8 cellular contexts compared by ENCODE assay signal in genomic region chr2:42124051-42124813, GRCh38. TPM values are rescaled to one million over a fixed set of nuclear protein-coding genes. Genes with fewer than 3 reads are reported as not detected.
DNase-seq lines count a peak whose midpoint lies in the region; ATAC-seq, FAIRE-seq and TF ChIP-seq lines count a peak whose summit lies in the region.

No MANE protein-coding gene starts in this region.

- no peak for TF ChIP-seq RAD21 in HepG2 (CRISPR knock-in tag; IDR thresholded peaks at IDR 0.05)

- DNase-seq in M059J (ENCODE audit: low read depth) (peak; percentile 58), HepG2 (ENCODE audit: low spot score) (no peak), psoas muscle (no peak), GM10248 (ENCODE audit: extremely low spot score) (no peak)
- no peak for DNase-seq in stimulated activated naive CD4-positive, alpha-beta T cell treated with Interleukin-2 at 50 U/mL for 16 hours (lab: John Stamatoyannopoulos, UW)

- TF ChIP-seq POLR2A in HepG2 (IDR thresholded peaks at IDR 0.05; ENCODE audit: insufficient read depth in 1 of 2, low read depth in 2 of 2, low read length in 2 of 2): no peak

- no peaks in the 10 kb centered on the region for H4K20me1 ChIP-seq in HepG2 (ENCODE audit: insufficient read depth, low read length)

- H3K79me2 ChIP-seq in HepG2 (ENCODE audit: insufficient read depth, low read length): peaks cover 20% of the 10 kb centered on the region

- no peak overlapping the region for H3K4me3 ChIP-seq in HepG2 (replicated peaks in 1 of 3; ENCODE audit: insufficient read depth in 1 of 3, low read depth in 2 of 3, low read length in 3 of 3)
- H3K4me3 ChIP-seq in psoas muscle: no peak overlapping the region

- BruUV-seq in HepG2 (replicated peaks; lab: Mats Ljungman, UMichigan): no TSS peak

- no peak overlapping the region for H3K9ac ChIP-seq in HepG2 (ENCODE audit: insufficient read depth, low read depth, low read length)

- TF ChIP-seq CTCF in HepG2 (CRISPR knock-in tag; IDR thresholded peaks at IDR 0.05) (no peak), psoas muscle (IDR thresholded peaks at IDR 0.05) (no peak), GM10248 (IDR thresholded peaks at IDR 0.05; ENCODE audit: control extremely low read depth, extremely low read depth, low read depth, missing control alignments) (no peak)

- H3K4me1 ChIP-seq in HepG2 (ENCODE audit: insufficient read depth, low read length) (peaks cover 74% of the 10 kb centered on the region), psoas muscle (no peaks in the 10 kb centered on the region)

- in situ Hi-C loops in HepG2 (cut with HindIII; ENCODE audit: extremely low pct_ligation_motif_present, low pct_unique_long_range_greater_than_20kb): no loop called here

- 70% methylated on average over 7 of the region's 7 CpGs for WGBS in HepG2 (ENCODE audit: low lambda C conversion rate)
- WGBS in psoas muscle, 3 donors: 86 to 90% (median 88%) methylated on average over 7 of the region's 7 CpGs

- H3K27ac ChIP-seq in HepG2 (ENCODE audit: extremely low read length, insufficient read depth, low read length) (peak overlapping the region; percentile 43), psoas muscle (no peak overlapping the region)

- POLR2A ChIA-PET in HepG2 (lab: Yijun Ruan, JAX): interaction anchor here (1.3 to 7.0 kb wide), 5 partner anchors 7 to 67 kb away, joined by 3 to 100 read pairs (median 19); no protein-coding TSS in a partner anchor
- POLR2A ChIA-PET in GM10248 (lab: Yijun Ruan, JAX): interaction anchor here (0.8 kb wide), 1 partner anchor 9 kb away, joined by 5 read pairs; no protein-coding TSS in a partner anchor

- no peak overlapping the region for H2AFZ ChIP-seq in HepG2 (ENCODE audit: low read length)

- no peaks in the 10 kb centered on the region for H3K36me3 ChIP-seq in HepG2 (replicated peaks in 1 of 2; ENCODE audit: control insufficient read depth in 1 of 2, insufficient read depth in 2 of 2, low read length in 2 of 2)
- no peaks in the 10 kb centered on the region for H3K36me3 ChIP-seq in psoas muscle (ENCODE audit: insufficient read depth in 1 of 2, low read depth in 1 of 2)

- peaks cover 9% of the 10 kb centered on the region for H3K9me3 ChIP-seq in HepG2 (ENCODE audit: low read length)
- no peaks in the 10 kb centered on the region for H3K9me3 ChIP-seq in psoas muscle

- peak overlapping the region; percentile 14; the same call in 1 of the 2 replicates for H3K4me2 ChIP-seq in HepG2 (ENCODE audit: low read depth, low read length)

- TF ChIP-seq EP300 in HepG2 (IDR thresholded peaks at IDR 0.05; ENCODE audit: low read depth in 2 of 2, low read length in 2 of 2) (peak in 1 of 2 experiments; percentile 73; a peak in 1 of 4 replicates), HepG2 (CRISPR knock-in tag; IDR thresholded peaks at IDR 0.05; ENCODE audit: borderline replicate concordance) (no peak)

- H3K27me3 ChIP-seq in HepG2 (ENCODE audit: control insufficient read depth in 1 of 2, insufficient read depth in 2 of 2, low read length in 2 of 2) (no peaks in the 10 kb centered on the region), psoas muscle (ENCODE audit: insufficient read depth in 3 of 3, low read length in 2 of 3) (peaks cover 0 to 12% (median 0%) of the 10 kb centered on the region in 3 donors)

- CTCF ChIA-PET in HepG2 (lab: Yijun Ruan, JAX; ENCODE audit: low intra/inter-chr PET ratio, low total read pairs): no interaction called here
- CTCF ChIA-PET in GM10248 (lab: Yijun Ruan, JAX): interaction anchor here (1.2 to 1.6 kb wide), 5 partner anchors 11 to 38 kb away, joined by 3 to 6 read pairs (median 4); no protein-coding TSS in a partner anchor

- no peak for FAIRE-seq in HepG2 (lab: Jason Lieb, UNC)

- intact Hi-C loops in HepG2 (cut with micrococcal nuclease; ENCODE audit: unreplicated experiment) (no loop called here), psoas muscle (cut with DNase I) (no loop called here)

- ATAC-seq in GM18511 (IDR thresholded peaks at IDR 0.05; ENCODE audit: unreplicated experiment) (peak; percentile 62), GM21723 (IDR thresholded peaks at IDR 0.05; ENCODE audit: unreplicated experiment) (peak; percentile 59), HepG2 (no peak), psoas muscle (no peak), HG03045 (IDR thresholded peaks at IDR 0.05; ENCODE audit: unreplicated experiment) (no peak)

TF ChIP-seq in HepG2, 621 proteins besides CTCF, POLR2A, EP300 and RAD21 (continues in another document):
- no peak for TF ChIP-seq DMTF1 (CRISPR knock-in tag; IDR thresholded peaks at IDR 0.05)
- TF ChIP-seq REST (IDR thresholded peaks at IDR 0.05; ENCODE audit: borderline replicate concordance in 1 of 2, low read depth in 1 of 2, low read length in 2 of 2): no peak
- peak; percentile 87 for TF ChIP-seq ELF3 (CRISPR knock-in tag; IDR thresholded peaks at IDR 0.05)
- TF ChIP-seq ZNF678 (CRISPR knock-in tag; IDR thresholded peaks at IDR 0.05): no peak
- TF ChIP-seq MEIS2 (CRISPR knock-in tag; IDR thresholded peaks at IDR 0.05): no peak
- no peak for TF ChIP-seq ZNF441 (CRISPR knock-in tag; IDR thresholded peaks at IDR 0.05; ENCODE audit: borderline replicate concordance)
- no peak for TF ChIP-seq ZNF556 (CRISPR knock-in tag; IDR thresholded peaks at IDR 0.05; ENCODE audit: borderline replicate concordance)

RNA-seq across cellular contexts. Expression of gene EML4, which starts 44.9 kb away (rescaled TPM):
- 27.5 and 36.7 TPM in 2 replicates for total RNA-seq in M059J (2014; rRNA removed; shearing (Covaris generic))
- total RNA-seq in HepG2 (2016; rRNA removed; fragmentation: Illumina TruSeq; extraction: Trizol) (243 and 362 TPM in 2 replicates), psoas muscle (1 to 10 TPM; 4.4 to 7.5 (median 6.0) TPM)
- 33.1 and 38.2 TPM in 2 replicates for total RNA-seq in HepG2 (2016; cell fraction: cytosol; rRNA removed; fragmentation: Illumina TruSeq; extraction: Trizol; ENCODE audit: low read depth)
- 236 and 353 TPM in 2 replicates for total RNA-seq in HepG2 (2016; cell fraction: insoluble cytoplasmic fraction; rRNA removed; fragmentation: Illumina TruSeq; extraction: Trizol)
- total RNA-seq in HepG2 (2016; cell fraction: membrane; rRNA removed; fragmentation: Illumina TruSeq; extraction: Trizol): 84.2 and 89.8 TPM in 2 replicates
- 261 and 283 TPM in 2 replicates for total RNA-seq in HepG2 (2016; cell fraction: nucleus; rRNA removed; fragmentation: Illumina TruSeq; extraction: Trizol)
- polyA plus RNA-seq in HepG2 (2011; rRNA removed) (355 and 476 TPM in 2 replicates), psoas muscle (1 to 10 TPM; 2.7 to 8.9 (median 3.0) TPM)
- 199 and 296 TPM in 2 replicates for polyA plus RNA-seq in HepG2 (2011; cell fraction: cytosol; rRNA removed)
- polyA plus RNA-seq in HepG2 (2011; cell fraction: nucleus; rRNA removed): 364 and 369 TPM in 2 replicates
- polyA plus RNA-seq in HepG2 (2012): 244 and 400 TPM in 2 replicates
- polyA plus RNA-seq in HepG2 (2016; cell fraction: cytosol; fragmentation: Illumina TruSeq; extraction: Trizol; ENCODE audit: low read depth): 6.9 and 8.0 TPM in 2 replicates
- 247 and 266 TPM in 2 replicates for polyA plus RNA-seq in HepG2 (2016; cell fraction: insoluble cytoplasmic fraction; fragmentation: Illumina TruSeq; extraction: Trizol; ENCODE audit: low read depth)
- polyA plus RNA-seq in HepG2 (2016; cell fraction: membrane; fragmentation: Illumina TruSeq; extraction: Trizol; ENCODE audit: low read depth): 32.1 and 33.7 TPM in 2 replicates
- 219 and 231 TPM in 2 replicates for polyA plus RNA-seq in HepG2 (2016; cell fraction: nucleus; fragmentation: Illumina TruSeq; extraction: Trizol; ENCODE audit: insufficient read depth, low read depth)
- polyA minus RNA-seq in HepG2 (2011; rRNA and poly(A)+ RNA removed; ENCODE audit: low replicate concordance): 36.9 and 556 TPM in 2 replicates
- 400 and 421 TPM in 2 replicates for polyA minus RNA-seq in HepG2 (2011; cell fraction: cytosol; rRNA and poly(A)+ RNA removed)
- 1,279 and 1,350 TPM in 2 replicates for polyA minus RNA-seq in HepG2 (2011; cell fraction: nucleus; rRNA and poly(A)+ RNA removed)

Comparison
In these comparisons a context has a peak if more than half of its experiments do, and no peak if none do; other contexts are left out.
1. ATAC-seq: peak in GM18511 (single experiment) and GM21723 (single experiment); none in HepG2 (single experiment), psoas muscle (0 of 4) and HG03045 (single experiment).